ENCODE assay signal across 15 cellular contexts in the genomic region with DNA sequence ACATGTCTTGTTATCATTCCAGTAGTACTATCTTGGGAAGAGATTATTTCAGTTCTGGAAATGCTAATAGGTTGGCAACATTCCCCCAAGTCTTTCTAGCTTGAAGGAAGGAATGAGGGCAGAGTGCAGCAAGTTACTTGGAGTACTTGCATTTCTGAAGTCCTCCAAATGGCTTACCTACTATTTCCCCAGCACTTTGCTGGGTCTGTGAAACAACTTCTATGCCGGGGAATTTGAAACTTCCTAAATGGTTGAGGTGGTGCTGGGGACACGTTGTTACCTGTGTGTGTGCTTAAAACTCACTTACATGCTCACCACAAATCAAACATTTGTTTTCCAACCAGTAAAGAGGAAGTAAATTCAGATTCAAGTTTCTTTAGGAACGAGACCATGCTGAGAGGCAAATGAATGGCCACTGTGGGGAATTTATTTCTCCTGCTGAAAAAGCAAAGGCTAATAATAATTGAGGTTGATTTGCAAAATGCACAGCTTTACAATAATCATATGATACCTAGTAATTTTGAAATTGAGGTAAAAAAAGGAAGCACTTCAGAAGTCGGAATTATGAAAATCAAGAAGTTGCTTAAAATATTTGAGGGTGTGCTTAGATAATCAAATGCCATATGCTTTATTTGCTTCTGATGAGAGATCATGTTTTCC.
A peak's percentile ranks its signal among the peaks of the same experiment; 100 is the strongest.
DNase-seq lines count a peak whose midpoint lies in the region; ATAC-seq and TF ChIP-seq lines count a peak whose summit lies in the region.
"Had no signal": no experiment of that assay in that cellular context is flagged by ENCODE, and none has a peak within 500 bp of the region (broad histone marks: within the 10 kb centered on the region; RNA-seq: fewer than 3 reads in every experiment).

No MANE protein-coding gene starts in this region.

- no peaks in the 10 kb centered on the region for H3K4me1 ChIP-seq in upper lobe of right lung
- H3K4me1 ChIP-seq: adrenal gland, sigmoid colon had no signal

- H3K9me2 ChIP-seq in SU-DHL-6 (replicated peaks; ENCODE audit: insufficient read depth, low read length), result no peaks in the 10 kb centered on the region

- intact Hi-C loops in upper lobe of right lung (cut with DNase I), result no loop called here

- no peaks in the 10 kb centered on the region for H3K36me3 Mint-ChIP-seq in activated naive CD8-positive, alpha-beta T cell treated with anti-CD3 and anti-CD28 coated beads for 36 hours
- H3K36me3 Mint-ChIP-seq in activated naive CD8-positive, alpha-beta T cell treated with anti-CD3 and anti-CD28 coated beads, Interleukin-2, amount 50 U/mL, for 24 hours (ENCODE audit: low read depth), result no peaks in the 10 kb centered on the region
- H3K36me3 Mint-ChIP-seq: naive thymus-derived CD4-positive, alpha-beta T cell had no signal

- H3K4me1 Mint-ChIP-seq in activated naive CD8-positive, alpha-beta T cell treated with anti-CD3 and anti-CD28 coated beads for 36 hours, result no peaks in the 10 kb centered on the region
- H3K4me1 Mint-ChIP-seq in activated naive CD8-positive, alpha-beta T cell treated with anti-CD3 and anti-CD28 coated beads, Interleukin-2, amount 50 U/mL, for 24 hours, result peaks cover 3% of the 10 kb centered on the region
- H3K4me1 Mint-ChIP-seq: naive thymus-derived CD4-positive, alpha-beta T cell had no signal

- H3K9ac ChIP-seq in SU-DHL-6 (ENCODE audit: low read length), result no peak overlapping the region

- no peak overlapping the region for H3K27ac ChIP-seq in SU-DHL-6 (ENCODE audit: low read depth, low read length)
- no peak overlapping the region for H3K27ac ChIP-seq in upper lobe of right lung
- H3K27ac ChIP-seq in WERI-Rb-1, result no peak overlapping the region
- H3K27ac ChIP-seq: adrenal gland, sigmoid colon, thoracic aorta had no signal

- H3K36me3 ChIP-seq in SU-DHL-6 (ENCODE audit: low read length) (no peaks in the 10 kb centered on the region), upper lobe of right lung (no peaks in the 10 kb centered on the region), WERI-Rb-1 (no peaks in the 10 kb centered on the region)
- H3K36me3 ChIP-seq: sigmoid colon, thoracic aorta had no signal

- TF ChIP-seq CTCF in SU-DHL-6 (IDR thresholded peaks at IDR 0.05; ENCODE audit: insufficient read depth, low read length, poor library complexity, severe bottlenecking), result no peak
- no peak for TF ChIP-seq CTCF in upper lobe of right lung (IDR thresholded peaks at IDR 0.05)
- TF ChIP-seq CTCF in WERI-Rb-1 (IDR thresholded peaks at IDR 0.05; ENCODE audit: low read depth, low read length), result no peak

- H3K4me3 ChIP-seq in SU-DHL-6 (ENCODE audit: insufficient read depth, low read length, poor library complexity, severe bottlenecking) (no peak overlapping the region), upper lobe of right lung (no peak overlapping the region), WERI-Rb-1 (ENCODE audit: low read depth, low read length) (no peak overlapping the region)
- H3K4me3 ChIP-seq: adrenal gland, sigmoid colon, thoracic aorta had no signal

- H3K27ac Mint-ChIP-seq in activated naive CD8-positive, alpha-beta T cell treated with anti-CD3 and anti-CD28 coated beads for 36 hours, result peak overlapping the region; percentile 14
- H3K27ac Mint-ChIP-seq in activated naive CD8-positive, alpha-beta T cell treated with anti-CD3 and anti-CD28 coated beads, Interleukin-2, amount 50 U/mL, for 24 hours, result no peak overlapping the region

- H3K27me3 ChIP-seq in SU-DHL-6 (ENCODE audit: low read length) (no peaks in the 10 kb centered on the region), upper lobe of right lung (no peaks in the 10 kb centered on the region), WERI-Rb-1 (ENCODE audit: insufficient read depth, low read depth, severe bottlenecking) (no peaks in the 10 kb centered on the region)
- H3K27me3 ChIP-seq: adrenal gland, sigmoid colon had no signal

- no peaks in the 10 kb centered on the region for H4K20me1 ChIP-seq in SU-DHL-6 (ENCODE audit: low read depth, low read length)

- H3K4me3 Mint-ChIP-seq in activated naive CD8-positive, alpha-beta T cell treated with anti-CD3 and anti-CD28 coated beads for 36 hours, result no peak overlapping the region
- no peak overlapping the region for H3K4me3 Mint-ChIP-seq in activated naive CD8-positive, alpha-beta T cell treated with anti-CD3 and anti-CD28 coated beads, Interleukin-2, amount 50 U/mL, for 24 hours
- H3K4me3 Mint-ChIP-seq: naive thymus-derived CD4-positive, alpha-beta T cell had no signal

- no peaks in the 10 kb centered on the region for H3K9me3 ChIP-seq in SU-DHL-6 (ENCODE audit: insufficient read depth, low read length)
- H3K9me3 ChIP-seq in upper lobe of right lung, result no peaks in the 10 kb centered on the region
- no peaks in the 10 kb centered on the region for H3K9me3 ChIP-seq in WERI-Rb-1 (ENCODE audit: severe bottlenecking)
- H3K9me3 ChIP-seq: adrenal gland, sigmoid colon, thoracic aorta had no signal

- DNase-seq in activated naive CD8-positive, alpha-beta T cell treated with anti-CD3 and anti-CD28 coated beads for 36 hours, result no peak
- DNase-seq in activated naive CD8-positive, alpha-beta T cell treated with anti-CD3 and anti-CD28 coated beads, Interleukin-2, amount 50 U/mL, for 24 hours, result no peak
- peak; percentile 3 for DNase-seq in globus pallidus (ENCODE audit: low spot score)
- no peak for DNase-seq in upper lobe of right lung
- no peak for DNase-seq in WERI-Rb-1
- DNase-seq in NCI-H524 treated with DMSO at 0.1 percent for 48 hours (lab: John Stamatoyannopoulos, UW), result no peak
- DNase-seq: adrenal gland; effector CD8-positive, alpha-beta T cell; naive thymus-derived CD4-positive, alpha-beta T cell; NCI-H1436 treated with DMSO at 0.1 percent for 48 hours; sigmoid colon had no signal

- no peaks in the 10 kb centered on the region for H3F3A ChIP-seq in SU-DHL-6 (ENCODE audit: insufficient read depth)

- no peak for ATAC-seq in activated naive CD8-positive, alpha-beta T cell treated with anti-CD3 and anti-CD28 coated beads, Interleukin-2, amount 50 U/mL, for 24 hours
- ATAC-seq in upper lobe of right lung (peak; percentile 96), GM21723 (IDR thresholded peaks at IDR 0.05; ENCODE audit: unreplicated experiment) (no peak)
- ATAC-seq: naive thymus-derived CD4-positive, alpha-beta T cell; Panc1 had no signal

- H3K4me2 ChIP-seq in SU-DHL-6 (ENCODE audit: low read depth, low read length, poor library complexity, severe bottlenecking), result no peak overlapping the region

- peak overlapping the region; percentile 10 for H2AFZ ChIP-seq in SU-DHL-6 (ENCODE audit: low read depth, low read length, severe bottlenecking)

- H3K79me2 ChIP-seq in SU-DHL-6 (ENCODE audit: insufficient read depth, low read length), result no peaks in the 10 kb centered on the region

- H3K27me3 Mint-ChIP-seq in activated naive CD8-positive, alpha-beta T cell treated with anti-CD3 and anti-CD28 coated beads for 36 hours, result no peaks in the 10 kb centered on the region
- no peaks in the 10 kb centered on the region for H3K27me3 Mint-ChIP-seq in activated naive CD8-positive, alpha-beta T cell treated with anti-CD3 and anti-CD28 coated beads, Interleukin-2, amount 50 U/mL, for 24 hours
- H3K27me3 Mint-ChIP-seq: naive thymus-derived CD4-positive, alpha-beta T cell had no signal

- H3K9me3 Mint-ChIP-seq in activated naive CD8-positive, alpha-beta T cell treated with anti-CD3 and anti-CD28 coated beads for 36 hours, result no peaks in the 10 kb centered on the region
- H3K9me3 Mint-ChIP-seq in activated naive CD8-positive, alpha-beta T cell treated with anti-CD3 and anti-CD28 coated beads, Interleukin-2, amount 50 U/mL, for 24 hours, result no peaks in the 10 kb centered on the region
- H3K9me3 Mint-ChIP-seq: naive thymus-derived CD4-positive, alpha-beta T cell had no signal
